In the genomic region with DNA sequence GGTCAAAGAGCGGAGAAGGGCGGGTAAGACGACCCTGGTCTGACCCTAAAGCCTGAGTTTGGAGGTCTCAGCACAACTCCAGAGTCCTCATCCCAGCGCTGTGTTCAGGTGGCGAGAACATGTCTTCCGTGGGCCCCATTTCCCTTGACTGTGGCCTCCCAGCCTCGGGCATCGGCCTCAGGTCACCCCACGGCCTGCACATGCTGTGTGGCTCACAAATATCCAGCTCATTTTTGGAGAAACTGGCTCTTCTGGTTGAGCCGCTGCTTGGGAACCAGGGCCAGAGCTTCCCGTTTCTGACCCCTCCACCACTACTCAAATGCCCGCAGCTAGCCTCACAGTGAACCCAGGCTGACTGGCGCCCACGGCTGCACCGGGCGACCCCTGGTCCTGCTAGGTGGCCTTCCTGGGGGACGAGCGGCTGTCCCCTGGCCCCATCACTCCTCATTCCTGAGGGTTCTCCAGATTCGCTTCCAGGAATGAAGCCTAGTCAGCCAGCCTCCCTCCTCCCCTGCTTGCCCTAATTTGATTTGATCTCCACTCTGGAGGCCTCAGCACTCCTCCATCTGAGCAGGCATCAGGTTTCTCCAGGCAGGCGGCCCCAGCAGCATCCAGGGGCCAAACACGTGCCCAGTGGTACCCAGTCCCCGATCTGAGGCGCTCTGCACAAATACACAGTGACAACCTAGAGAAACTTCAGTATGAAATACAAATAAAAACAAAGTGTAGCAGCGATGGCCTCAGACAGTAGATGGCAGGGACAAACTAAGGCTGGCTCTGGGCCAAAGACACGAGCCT, we compare ENCODE assay signal across 16 cellular contexts. TPM values are rescaled to one million over a fixed set of nuclear protein-coding genes. Genes with fewer than 3 reads are reported as not detected.
DNase-seq lines count a peak whose midpoint lies in the region; TF ChIP-seq lines count a peak whose summit lies in the region.
"Had no signal": no experiment of that assay in that cellular context is flagged by ENCODE, and none has a peak within 500 bp of the region (broad histone marks: within the 10 kb centered on the region; RNA-seq: fewer than 3 reads in every experiment).

No MANE protein-coding gene starts in this region.

- TF ChIP-seq CTCF in mammary epithelial cell (conservative IDR thresholded peaks at IDR 0.05 in 1 of 2, IDR thresholded peaks at IDR 0.05 in 1 of 2; ENCODE audit: extremely low read depth in 1 of 2, insufficient read depth in 1 of 2, low read depth in 1 of 2, low read length in 2 of 2) (no peak), glutamatergic neuron (IDR thresholded peaks at IDR 0.05; ENCODE audit: partially characterized antibody, unreplicated experiment) (no peak), suprapubic skin (IDR thresholded peaks at IDR 0.05) (no peak)

- no peak overlapping the region for H2AFZ ChIP-seq in mammary epithelial cell (ENCODE audit: low read depth, low read length)
- H2AFZ ChIP-seq: GM23338 had no signal

- CTCF ChIA-PET in mammary epithelial cell (lab: Charles Lee; ENCODE audit: low non-redundant PET) = no interaction called here

- no TSS peak for BruUV-seq in mammary epithelial cell (replicated peaks; lab: Mats Ljungman, UMichigan)

- peak overlapping the region; percentile 55 for H3K27ac Mint-ChIP-seq in glutamatergic neuron (ENCODE audit: unreplicated experiment)
- H3K27ac Mint-ChIP-seq: GM23338 had no signal

- no peak overlapping the region for H3K4me3 ChIP-seq in mammary epithelial cell (replicated peaks in 1 of 3; ENCODE audit: insufficient read depth in 1 of 3, low read depth in 2 of 3, low read length in 3 of 3)
- peak overlapping the region; percentile 11 for H3K4me3 ChIP-seq in suprapubic skin
- H3K4me3 ChIP-seq: BLaER1 treated with 17β-estradiol and CSF1 and Interleukin-3, amounts not matched to agents 10 nM and 100 nM; GM23338; prostate gland had no signal

- no peak for TF ChIP-seq EP300 in suprapubic skin (IDR thresholded peaks at IDR 0.05)

- H3K4me1 ChIP-seq in mammary epithelial cell (ENCODE audit: insufficient read depth, low read length) = no peaks in the 10 kb centered on the region
- peaks cover 28% of the 10 kb centered on the region for H3K4me1 ChIP-seq in suprapubic skin
- H3K4me1 ChIP-seq: prostate gland had no signal

- H4K20me1 ChIP-seq in mammary epithelial cell (ENCODE audit: insufficient read depth, low read length) = no peaks in the 10 kb centered on the region

- no peak overlapping the region for H3K4me2 ChIP-seq in mammary epithelial cell (ENCODE audit: insufficient read depth, low read depth, low read length)
- H3K4me2 ChIP-seq: BLaER1 treated with 17β-estradiol and CSF1 and Interleukin-3, amounts not matched to agents 10 nM and 100 nM; GM23338 had no signal

- intact Hi-C loops in mammary epithelial cell (cut with micrococcal nuclease) = no loop called here

- peaks cover 13% of the 10 kb centered on the region for H3K27me3 Mint-ChIP-seq in glutamatergic neuron (ENCODE audit: unreplicated experiment)

- H3K27ac ChIP-seq in mammary epithelial cell (ENCODE audit: insufficient read depth, low read depth, low read length) (no peak overlapping the region), suprapubic skin (no peak overlapping the region)
- H3K27ac ChIP-seq: BLaER1 treated with 17β-estradiol and CSF1 and Interleukin-3, amounts not matched to agents 10 nM and 100 nM had no signal

- H3K79me2 ChIP-seq in mammary epithelial cell (ENCODE audit: insufficient read depth, low read length) = no peaks in the 10 kb centered on the region

- H3K36me3 ChIP-seq in mammary epithelial cell (ENCODE audit: insufficient read depth, low read length) (peaks cover 2% of the 10 kb centered on the region), suprapubic skin (peaks cover 26% of the 10 kb centered on the region)
- H3K36me3 ChIP-seq: prostate gland had no signal

- H3K9me3 Mint-ChIP-seq in glutamatergic neuron (ENCODE audit: unreplicated experiment) = peaks cover 3% of the 10 kb centered on the region
- H3K9me3 Mint-ChIP-seq: activated T-cell treated with anti-CD3 and anti-CD28 coated beads, Interleukin-2, amount 50 U/mL, for 24 hours; GM23338 had no signal

- peaks cover 15% of the 10 kb centered on the region for H3K4me1 Mint-ChIP-seq in glutamatergic neuron (ENCODE audit: low read depth, unreplicated experiment)

- in situ Hi-C loops in T47D (cut with HindIII; ENCODE audit: low pct_unique_long_range_greater_than_20kb, low sequenced_read_pairs) (no loop called here), mammary epithelial cell (cut with MboI; ENCODE audit: low sequenced_read_pairs in 2 of 2) (loop anchor here (25.0 kb wide), 1 partner anchor 461 kb away; no protein-coding TSS in a partner anchor)

- H3K9ac ChIP-seq in mammary epithelial cell (ENCODE audit: insufficient read depth, low read length) = no peak overlapping the region

- whole genome bisulfite sequencing in mammary epithelial cell (ENCODE audit: low coverage, missing lambda C conversion rate) = 91% methylated on average over 14 of the region's 25 CpGs
- 77% methylated on average over 12 of the region's 25 CpGs for WGBS in suprapubic skin

- DNase-seq in T47D (ENCODE audit: low read depth in 1 of 2, low spot score in 1 of 2) (peak; percentile 73 to 98), mammary epithelial cell (no peak), SK-N-DZ (ENCODE audit: low spot score) (peak; percentile 90), glutamatergic neuron (no peak), suprapubic skin (ENCODE audit: low spot score in 2 of 2) (no peak), mucosa of gallbladder (ENCODE audit: low spot score) (no peak), superior temporal gyrus (ENCODE audit: extremely low spot score) (no peak)
- DNase-seq in stimulated activated CD4-positive, alpha-beta T cell treated with anti-CD3 and anti-CD28 coated beads, Interleukin-1b, Interleukin-23, amount 100 ng/mL, for 48 hours = no peak
- DNase-seq: activated CD4-positive, CD25-positive, alpha-beta regulatory T cell; activated T-cell treated with anti-CD3 and anti-CD28 coated beads, Interleukin-2, amount 50 U/mL, for 24 hours; NCI-H510A; stimulated activated naive CD4-positive, alpha-beta T cell had no signal

- peak overlapping the region; percentile 46 for H3K4me3 Mint-ChIP-seq in glutamatergic neuron (ENCODE audit: unreplicated experiment)
- H3K4me3 Mint-ChIP-seq: activated T-cell treated with anti-CD3 and anti-CD28 coated beads, Interleukin-2, amount 50 U/mL, for 24 hours; GM23338 had no signal

- dilution Hi-C loops in mammary epithelial cell (cut with HindIII; ENCODE audit: low sequenced_read_pairs) = no loop called here

- no peaks in the 10 kb centered on the region for H3K9me3 ChIP-seq in mammary epithelial cell (replicated peaks; ENCODE audit: insufficient read depth, low read length)
- no peaks in the 10 kb centered on the region for H3K9me3 ChIP-seq in suprapubic skin
- H3K9me3 ChIP-seq: prostate gland had no signal

- H3K27me3 ChIP-seq in mammary epithelial cell (ENCODE audit: insufficient read depth, low read length) = peaks cover 1% of the 10 kb centered on the region
- peaks cover 28% of the 10 kb centered on the region for H3K27me3 ChIP-seq in suprapubic skin

- TF ChIP-seq POLR2A in suprapubic skin (IDR thresholded peaks at IDR 0.05) = no peak

- no peaks in the 10 kb centered on the region for H3K36me3 Mint-ChIP-seq in glutamatergic neuron (ENCODE audit: unreplicated experiment)

RNA-seq across cellular contexts. Expression of gene P2RX2, which starts 4.7 kb away (rescaled TPM):
- total RNA-seq in mammary epithelial cell = not detected
- polyA plus RNA-seq in mammary epithelial cell = not detected
- polyA minus RNA-seq in mammary epithelial cell = not detected
- 0.42 and 0.49 TPM in 2 replicates for polyA plus RNA-seq in SK-N-DZ (2014; cell fraction: cytosol; rRNA removed)
- 4.2 and 11.0 TPM in 2 replicates for polyA plus RNA-seq in SK-N-DZ (2014; cell fraction: nucleus; rRNA removed)
- total RNA-seq in glutamatergic neuron (ENCODE audit: unreplicated experiment) = 4.1 TPM
- total RNA-seq in suprapubic skin = not detected
- total RNA-seq in mucosa of gallbladder = not detected
- total RNA-seq: lung microvascular endothelial cell had no signal

RNA-seq across cellular contexts. Expression of gene LRCOL1, which starts 12.9 kb away (rescaled TPM):
- total RNA-seq in mammary epithelial cell (not detected), glutamatergic neuron (ENCODE audit: unreplicated experiment) (not detected), suprapubic skin (not detected), mucosa of gallbladder (not detected)
- polyA plus RNA-seq in mammary epithelial cell = not detected
- polyA minus RNA-seq in mammary epithelial cell = not detected
- 0.54 TPM in 1 of 2 replicates, not detected in the other for polyA plus RNA-seq in SK-N-DZ (2014; cell fraction: cytosol; rRNA removed)
- 3.6 and 4.5 TPM in 2 replicates for polyA plus RNA-seq in SK-N-DZ (2014; cell fraction: nucleus; rRNA removed)
- polyA plus RNA-seq: GM23338 had no signal

Comparison
In these comparisons a context has a peak if more than half of its experiments do, and no peak if none do; other contexts are left out.
1. DNase-seq: peak in T47D (2 of 2) and SK-N-DZ (single experiment); none in mammary epithelial cell (single experiment), glutamatergic neuron (single experiment), suprapubic skin (0 of 2), stimulated activated CD4-positive, alpha-beta T cell treated with anti-CD3 and anti-CD28 coated beads, Interleukin-1b, Interleukin-23, amount 100 ng/mL, for 48 hours (single experiment), mucosa of gallbladder (single experiment) and superior temporal gyrus (single experiment).